ENCODE assay signal across 9 cellular contexts in genomic region chr13:46369506-46370268, GRCh38. TPM values are rescaled to one million over a fixed set of nuclear protein-coding genes. Genes with fewer than 3 reads are reported as not detected.
DNase-seq lines count a peak whose midpoint lies in the region; ATAC-seq and TF ChIP-seq lines count a peak whose summit lies in the region.
"Had no signal": no experiment of that assay in that cellular context is flagged by ENCODE, and none has a peak within 500 bp of the region (broad histone marks: within the 10 kb centered on the region; RNA-seq: fewer than 3 reads in every experiment).

No MANE protein-coding gene starts in this region.

- no peaks in the 10 kb centered on the region; the same call in 1 of the 2 replicates for H3F3A ChIP-seq in DOHH2 (ENCODE audit: control insufficient read depth, insufficient read depth)

- no peak overlapping the region for H3K4me3 Mint-ChIP-seq in activated CD8-positive, alpha-beta memory T cell treated with anti-CD3 and anti-CD28 coated beads, Interleukin-2, amount 10 ng/mL, durations not matched to agents 7 days and 5 days

- CTCF ChIA-PET in activated CD8-positive, alpha-beta memory T cell treated with anti-CD3 and anti-CD28 coated beads, Interleukin-2, amount 10 ng/mL, durations not matched to agents 7 days and 5 days (lab: Charles Lee) = no interaction called here

- no peaks in the 10 kb centered on the region for H4K20me1 ChIP-seq in DOHH2 (ENCODE audit: control insufficient read depth, insufficient read depth, low read depth, low read length)

- H3K4me1 Mint-ChIP-seq in activated CD8-positive, alpha-beta memory T cell treated with anti-CD3 and anti-CD28 coated beads, Interleukin-2, amount 10 ng/mL, durations not matched to agents 7 days and 5 days = no peaks in the 10 kb centered on the region

- H2AFZ ChIP-seq in mesenchymal stem cell (ENCODE audit: low read depth, low read length) = peak overlapping the region; percentile 21

- H3K4me1 ChIP-seq in DOHH2 (ENCODE audit: control insufficient read depth, low read length) (peaks cover 58% of the 10 kb centered on the region), mesenchymal stem cell (ENCODE audit: control insufficient read depth, insufficient read depth, low read depth, low read length) (peaks cover 5% of the 10 kb centered on the region)

- H3K27me3 ChIP-seq in DOHH2 (ENCODE audit: control insufficient read depth, low read length) (no peaks in the 10 kb centered on the region), mesenchymal stem cell (ENCODE audit: control insufficient read depth in 1 of 2, insufficient read depth in 1 of 2, low read length in 2 of 2) (no peaks in the 10 kb centered on the region)

- H2BK12ac ChIP-seq in mesenchymal stem cell (ENCODE audit: low read length in 2 of 2) = peak overlapping the region; percentile 75 to 76

- peak overlapping the region; percentile 42 for H2BK120ac ChIP-seq in mesenchymal stem cell (ENCODE audit: low read depth, low read length)

- H3K9me2 ChIP-seq in DOHH2 (replicated peaks; ENCODE audit: control insufficient read depth, low read length) = no peaks in the 10 kb centered on the region

- H2BK5ac ChIP-seq in mesenchymal stem cell (ENCODE audit: low read depth, low read length, poor library complexity, severe bottlenecking) = no peak overlapping the region

- H3K36me3 Mint-ChIP-seq in activated CD8-positive, alpha-beta memory T cell treated with anti-CD3 and anti-CD28 coated beads, Interleukin-2, amount 10 ng/mL, durations not matched to agents 7 days and 5 days = no peaks in the 10 kb centered on the region
- H3K36me3 Mint-ChIP-seq: activated naive CD4-positive, alpha-beta T cell treated with anti-CD3 and anti-CD28 coated beads, Interleukin-2, amount 50 U/mL, for 72 hours had no signal

- TF ChIP-seq CTCF in DOHH2 (IDR thresholded peaks at IDR 0.05; ENCODE audit: low read depth, low read length, poor library complexity, severe bottlenecking) = no peak

- no peak overlapping the region for H3K23ac ChIP-seq in mesenchymal stem cell (ENCODE audit: low read length in 2 of 2)

- H3K9me3 ChIP-seq in DOHH2 (ENCODE audit: control insufficient read depth, insufficient read depth, low read length) (no peaks in the 10 kb centered on the region), mesenchymal stem cell (ENCODE audit: control insufficient read depth, low read length) (no peaks in the 10 kb centered on the region)

- H4K8ac ChIP-seq in mesenchymal stem cell (ENCODE audit: low read length) = no peak overlapping the region

- H3K4me3 ChIP-seq in DOHH2 (ENCODE audit: low read length) = peak overlapping the region; percentile 46
- peak overlapping the region in 1 of 2 experiments; percentile 1 for H3K4me3 ChIP-seq in mesenchymal stem cell (ENCODE audit: insufficient read depth in 1 of 2, low read depth in 1 of 2, low read length in 2 of 2)

- H3K4ac ChIP-seq in mesenchymal stem cell (ENCODE audit: low read depth in 1 of 2, low read length in 2 of 2) = peak overlapping the region; percentile 13 to 17

- no peak overlapping the region for H4K91ac ChIP-seq in mesenchymal stem cell (ENCODE audit: low read length)

- WGBS in mesenchymal stem cell = 87% methylated on average over 3 of the region's 4 CpGs

- H3K4me2 ChIP-seq in DOHH2 (ENCODE audit: low read length) (peak overlapping the region; percentile 82), mesenchymal stem cell (ENCODE audit: low read length, poor library complexity, severe bottlenecking) (no peak overlapping the region)

- ATAC-seq in GM21723 (IDR thresholded peaks at IDR 0.05; ENCODE audit: unreplicated experiment) = peak; percentile 71
- no peak for ATAC-seq in activated CD8-positive, alpha-beta memory T cell treated with anti-CD3 and anti-CD28 coated beads, Interleukin-2, amount 10 ng/mL, durations not matched to agents 7 days and 5 days
- ATAC-seq in GM18520 (IDR thresholded peaks at IDR 0.05; ENCODE audit: unreplicated experiment) = no peak

- H3K27me3 Mint-ChIP-seq in activated CD8-positive, alpha-beta memory T cell treated with anti-CD3 and anti-CD28 coated beads, Interleukin-2, amount 10 ng/mL, durations not matched to agents 7 days and 5 days = peaks cover 13% of the 10 kb centered on the region

- peaks cover 100% of the 10 kb centered on the region for H3K36me3 ChIP-seq in DOHH2 (ENCODE audit: control insufficient read depth, low read length)
- peaks cover 0 to 43% of the 10 kb centered on the region in 2 experiments for H3K36me3 ChIP-seq in mesenchymal stem cell (ENCODE audit: control insufficient read depth in 1 of 2, insufficient read depth in 2 of 2, low read depth in 1 of 2, low read length in 2 of 2)

- no peaks in the 10 kb centered on the region for H3K9me3 Mint-ChIP-seq in activated CD8-positive, alpha-beta memory T cell treated with anti-CD3 and anti-CD28 coated beads, Interleukin-2, amount 10 ng/mL, durations not matched to agents 7 days and 5 days (ENCODE audit: low read depth)
- H3K9me3 Mint-ChIP-seq: activated naive CD4-positive, alpha-beta T cell treated with anti-CD3 and anti-CD28 coated beads, Interleukin-2, amount 50 U/mL, for 72 hours had no signal

- peaks cover 83% of the 10 kb centered on the region for H3K79me2 ChIP-seq in DOHH2 (ENCODE audit: control insufficient read depth, low read length)

- H2AK5ac ChIP-seq in mesenchymal stem cell (ENCODE audit: low read length, severe bottlenecking) = no peak overlapping the region

- H3K14ac ChIP-seq in mesenchymal stem cell (ENCODE audit: low read length in 2 of 2) = no peak overlapping the region

- H3K9ac ChIP-seq in mesenchymal stem cell (ENCODE audit: low read length) = peak overlapping the region; percentile 79

- H3K27ac ChIP-seq in DOHH2 (ENCODE audit: low read depth, low read length) = peak overlapping the region; percentile 55
- peak overlapping the region; percentile 57 for H3K27ac ChIP-seq in mesenchymal stem cell (ENCODE audit: low read length, poor library complexity, severe bottlenecking)

- H3K18ac ChIP-seq in mesenchymal stem cell (ENCODE audit: low read depth in 1 of 2, low read length in 2 of 2) = peak overlapping the region in 1 of 2 experiments; percentile 65

- DNase-seq in OCI-M1 (lab: John Stamatoyannopoulos, UW) (peak; percentile 7), mesenchymal stem cell (peak; percentile 90), NCI-H2227 treated with DMSO at 0.1 percent for 48 hours (lab: John Stamatoyannopoulos, UW) (no peak)
- no peak for DNase-seq in stimulated activated CD4-positive, alpha-beta T cell treated with anti-CD3 and anti-CD28 coated beads, Interleukin-4, amount 100 ng/mL, for 24 hours
- DNase-seq in activated CD8-positive, alpha-beta memory T cell treated with anti-CD3 and anti-CD28 coated beads, Interleukin-2, amount 10 ng/mL, durations not matched to agents 7 days and 5 days = no peak

- H3K27ac Mint-ChIP-seq in activated CD8-positive, alpha-beta memory T cell treated with anti-CD3 and anti-CD28 coated beads, Interleukin-2, amount 10 ng/mL, durations not matched to agents 7 days and 5 days = no peak overlapping the region
- H3K27ac Mint-ChIP-seq: activated naive CD4-positive, alpha-beta T cell treated with anti-CD3 and anti-CD28 coated beads, Interleukin-2, amount 50 U/mL, for 72 hours had no signal

- H3K79me1 ChIP-seq in mesenchymal stem cell (replicated peaks; ENCODE audit: low read length, poor library complexity, severe bottlenecking) = no peaks in the 10 kb centered on the region

- no peak overlapping the region for H2BK15ac ChIP-seq in mesenchymal stem cell (ENCODE audit: low read depth, poor library complexity, severe bottlenecking)

RNA-seq across cellular contexts. Expression of gene RUBCNL, which starts 17.4 kb away (rescaled TPM):
- 0.12 TPM for polyA plus RNA-seq in mesenchymal stem cell (2013, experiment 1 of 2)
- 0.14 TPM for polyA plus RNA-seq in mesenchymal stem cell (2013, experiment 2 of 2)
- total RNA-seq in activated CD8-positive, alpha-beta memory T cell treated with anti-CD3 and anti-CD28 coated beads, Interleukin-2, amount 10 ng/mL, durations not matched to agents 7 days and 5 days = not detected

Comparison
In these comparisons a context has a peak if more than half of its experiments do, and no peak if none do; other contexts are left out.
1. DNase-seq: peak in OCI-M1 (single experiment) and mesenchymal stem cell (single experiment); none in stimulated activated CD4-positive, alpha-beta T cell treated with anti-CD3 and anti-CD28 coated beads, Interleukin-4, amount 100 ng/mL, for 24 hours (single experiment), NCI-H2227 treated with DMSO at 0.1 percent for 48 hours (single experiment) and activated CD8-positive, alpha-beta memory T cell treated with anti-CD3 and anti-CD28 coated beads, Interleukin-2, amount 10 ng/mL, durations not matched to agents 7 days and 5 days (single experiment).